Comparison of ENCODE assay signal across 1 cellular context in the genomic region with DNA sequence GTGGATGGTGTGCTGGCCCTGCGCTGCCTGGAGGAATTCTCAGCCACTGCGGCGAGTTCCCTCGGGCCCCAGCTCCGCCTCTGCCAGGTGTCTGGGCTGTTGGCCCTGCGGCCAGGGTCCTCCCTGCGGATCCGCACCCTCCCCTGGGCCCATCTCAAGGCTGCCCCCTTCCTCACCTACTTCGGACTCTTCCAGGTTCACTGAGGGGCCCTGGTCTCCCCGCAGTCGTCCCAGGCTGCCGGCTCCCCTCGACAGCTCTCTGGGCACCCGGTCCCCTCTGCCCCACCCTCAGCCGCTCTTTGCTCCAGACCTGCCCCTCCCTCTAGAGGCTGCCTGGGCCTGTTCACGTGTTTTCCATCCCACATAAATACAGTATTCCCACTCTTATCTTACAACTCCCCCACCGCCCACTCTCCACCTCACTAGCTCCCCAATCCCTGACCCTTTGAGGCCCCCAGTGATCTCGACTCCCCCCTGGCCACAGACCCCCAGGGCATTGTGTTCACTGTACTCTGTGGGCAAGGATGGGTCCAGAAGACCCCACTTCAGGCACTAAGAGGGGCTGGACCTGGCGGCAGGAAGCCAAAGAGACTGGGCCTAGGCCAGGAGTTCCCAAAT.
TF ChIP-seq lines count a peak whose summit lies in the region.

No MANE protein-coding gene starts in this region.

TF ChIP-seq in endothelial cell of umbilical vein, 7 proteins besides CTCF, POLR2A, EP300 and RAD21:
- TF ChIP-seq JUN (IDR thresholded peaks at IDR 0.05; ENCODE audit: borderline replicate concordance, insufficient read depth, insufficient read length, low read depth) (no peak), MYC (IDR thresholded peaks at IDR 0.05; ENCODE audit: low read depth, low read length) (no peak), FOS (IDR thresholded peaks at IDR 0.05; ENCODE audit: borderline replicate concordance, insufficient read depth, low read length) (no peak)
